ENCODE assay signal across 8 cellular contexts in genomic region chr13:60369242-60369641, GRCh38. TPM values are rescaled to one million over a fixed set of nuclear protein-coding genes. Genes with fewer than 3 reads are reported as not detected.
DNase-seq lines count a peak whose midpoint lies in the region; ATAC-seq and TF ChIP-seq lines count a peak whose summit lies in the region.

No MANE protein-coding gene starts in this region.

- H3K36me3 ChIP-seq in brain microvascular endothelial cell (replicated peaks): no peaks in the 10 kb centered on the region

- H3K4me3 ChIP-seq in brain microvascular endothelial cell (ENCODE audit: low read depth, low read length): no peak overlapping the region
- no peak overlapping the region for H3K4me3 ChIP-seq in retinal pigment epithelial cell (ENCODE audit: low read length)

- POLR2A ChIA-PET in naive thymus-derived CD8-positive, alpha-beta T cell (lab: Charles Lee): interaction anchor here (1.0 kb wide), 1 partner anchor 27 kb away, joined by 5 read pairs; the partner anchor contains the start of gene TDRD3

- TF ChIP-seq CTCF in brain microvascular endothelial cell (IDR thresholded peaks at IDR 0.05; ENCODE audit: low read depth, low read length, missing control alignments) (peak; percentile 32), retinal pigment epithelial cell (conservative IDR thresholded peaks at IDR 0.05; ENCODE audit: low read depth, low read length) (peak; percentile 48)

- no peaks in the 10 kb centered on the region for H3K4me1 Mint-ChIP-seq in naive thymus-derived CD8-positive, alpha-beta T cell

- H3K27me3 ChIP-seq in brain microvascular endothelial cell (replicated peaks): no peaks in the 10 kb centered on the region

- no peak overlapping the region for H3K27ac Mint-ChIP-seq in naive thymus-derived CD8-positive, alpha-beta T cell

- DNase-seq in DMS 273 (lab: John Stamatoyannopoulos, UW; ENCODE audit: unreplicated experiment) (peak; percentile 29), DMS 273 treated with DMSO at 0.1 percent for 48 hours (lab: John Stamatoyannopoulos, UW) (no peak), brain microvascular endothelial cell (no peak), retinal pigment epithelial cell (ENCODE audit: low read depth) (no peak)
- no peak for DNase-seq in naive thymus-derived CD8-positive, alpha-beta T cell
- DNase-seq in stimulated activated CD4-positive, alpha-beta T cell treated with anti-CD3 and anti-CD28 coated beads, Interleukin-4, amount 100 ng/mL, for 1 hour: no peak
- DNase-seq in central memory CD4-positive, alpha-beta T cell: no peak

- no peak overlapping the region for H3K4me3 Mint-ChIP-seq in naive thymus-derived CD8-positive, alpha-beta T cell

- no peak overlapping the region for H3K27ac ChIP-seq in brain microvascular endothelial cell

- H3K36me3 Mint-ChIP-seq in naive thymus-derived CD8-positive, alpha-beta T cell: no peaks in the 10 kb centered on the region

- peaks cover 0 to 9% (median 4%) of the 10 kb centered on the region in 5 donors for H3K27me3 Mint-ChIP-seq in naive thymus-derived CD8-positive, alpha-beta T cell

- ATAC-seq in HG02973 (IDR thresholded peaks at IDR 0.05; ENCODE audit: unreplicated experiment): peak; percentile 77
- no peak for ATAC-seq in naive thymus-derived CD8-positive, alpha-beta T cell

- in situ Hi-C loops in brain microvascular endothelial cell (cut with HindIII; ENCODE audit: low pct_ligation_motif_present, low sequenced_read_pairs): no loop called here

- no peaks in the 10 kb centered on the region for H3K9me3 Mint-ChIP-seq in naive thymus-derived CD8-positive, alpha-beta T cell

RNA-seq across cellular contexts. Expression of gene TDRD3, which starts 27.8 kb away (rescaled TPM):
- total RNA-seq in naive thymus-derived CD8-positive, alpha-beta T cell: 10 to 100 TPM; 34.5 to 38.2 TPM
- polyA plus RNA-seq in naive thymus-derived CD8-positive, alpha-beta T cell: 1 to 10 TPM; 6.8 to 9.1 (median 8.3) TPM
